15 cellular contexts compared by ENCODE assay signal in the genomic region with DNA sequence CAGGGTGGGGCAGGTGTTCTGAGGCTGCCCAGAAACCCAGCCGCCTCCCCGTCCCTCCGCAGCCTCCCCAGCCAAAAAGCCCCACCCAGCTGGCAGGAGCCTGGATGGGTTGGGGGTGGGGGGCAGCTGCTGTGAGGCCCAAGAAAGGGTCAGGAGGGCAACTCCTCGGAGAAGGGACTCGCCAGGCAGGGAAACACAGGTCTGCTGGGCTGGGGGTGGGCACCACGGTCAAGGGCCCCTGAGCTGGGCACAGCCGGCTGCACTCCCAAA. TPM values are rescaled to one million over a fixed set of nuclear protein-coding genes. Genes with fewer than 3 reads are reported as not detected.
DNase-seq lines count a peak whose midpoint lies in the region; ATAC-seq and TF ChIP-seq lines count a peak whose summit lies in the region.
"Had no signal": no experiment of that assay in that cellular context is flagged by ENCODE, and none has a peak within 500 bp of the region (broad histone marks: within the 10 kb centered on the region; RNA-seq: fewer than 3 reads in every experiment).

No MANE protein-coding gene starts in this region.

- CTCF ChIA-PET in Panc1 (lab: Charles Lee), result interaction anchor here (0.5 kb wide), 1 partner anchor 78 kb away, joined by 12 read pairs; no protein-coding TSS in a partner anchor

- H3K27ac ChIP-seq in Panc1 (ENCODE audit: low read length) (peak overlapping the region; percentile 93), muscle layer of duodenum (ENCODE audit: low read length) (no peak overlapping the region), upper lobe of left lung (peak overlapping the region; percentile 38 to 75 (median 74))
- H3K27ac ChIP-seq: psoas muscle, SJSA1 had no signal

- H3K4me1 ChIP-seq in Panc1 (ENCODE audit: control insufficient read depth, insufficient read depth, low read length), result peaks cover 39% of the 10 kb centered on the region
- H3K4me1 ChIP-seq in muscle layer of duodenum (ENCODE audit: control insufficient read depth in 1 of 2, insufficient read depth in 2 of 2, low read length in 2 of 2), result peaks cover 9 to 53% of the 10 kb centered on the region in 2 donors
- H3K4me1 ChIP-seq in upper lobe of left lung, result peaks cover 40 to 43% (median 41%) of the 10 kb centered on the region in 4 donors

- DNase-seq in Panc1 (ENCODE audit: low read depth, low spot score), result no peak
- DNase-seq in fibroblast of the aortic adventitia (ENCODE audit: low read depth), result no peak
- DNase-seq in upper lobe of left lung, result peak; percentile 48 to 77
- no peak for DNase-seq in glomerular visceral epithelial cell (ENCODE audit: extremely low spot score)
- DNase-seq in CD14-positive monocyte (ENCODE audit: low spot score), result no peak
- no peak for DNase-seq in dermis blood vessel endothelial cell
- no peak for DNase-seq in middle frontal gyrus (ENCODE audit: extremely low spot score, low spot score)
- DNase-seq: activated CD8-positive, alpha-beta memory T cell treated with anti-CD3 and anti-CD28 coated beads, Interleukin-2, amount 50 U/mL, for 4 hours; KG1 had no signal

- no peaks in the 10 kb centered on the region for H3K36me3 Mint-ChIP-seq in CD14-positive monocyte

- peak in 1 of 4 donors; percentile 12 for TF ChIP-seq EP300 in upper lobe of left lung (IDR thresholded peaks at IDR 0.05)

- H3K27me3 ChIP-seq in Panc1 (ENCODE audit: control insufficient read depth, insufficient read depth, low read length), result no peaks in the 10 kb centered on the region
- no peaks in the 10 kb centered on the region for H3K27me3 ChIP-seq in muscle layer of duodenum (ENCODE audit: low read depth, low read length)
- H3K27me3 ChIP-seq in upper lobe of left lung, result no peaks in the 10 kb centered on the region
- H3K27me3 ChIP-seq: SJSA1 had no signal

- no peak overlapping the region for H3K27ac Mint-ChIP-seq in CD14-positive monocyte
- H3K27ac Mint-ChIP-seq: dendritic cell treated with granulocyte-macrophage colony-stimulating factor and Interleukin-4, amounts not matched to agents 40 ng/mL and 50 ng/mL, for 4 days had no signal

- TF ChIP-seq CTCF in Panc1 (IDR thresholded peaks at IDR 0.05), result no peak
- no peak for TF ChIP-seq CTCF in fibroblast of the aortic adventitia (IDR thresholded peaks at IDR 0.05; ENCODE audit: insufficient read depth, low read length)
- no peak for TF ChIP-seq CTCF in upper lobe of left lung (IDR thresholded peaks at IDR 0.05)
- no peak for TF ChIP-seq CTCF in CD14-positive monocyte (IDR thresholded peaks at IDR 0.05)

- 15 to 21% methylated on average over 5 to 6 of the region's 7 CpGs for WGBS in upper lobe of left lung, 2 donors

- intact Hi-C loops in Panc1 (cut with micrococcal nuclease; ENCODE audit: unreplicated experiment) (loop anchor here (5.0 kb wide), 1 partner anchor 70 kb away; no protein-coding TSS in a partner anchor), CD14-positive monocyte (cut with micrococcal nuclease) (no loop called here)

- POLR2A ChIA-PET in Panc1 (lab: Charles Lee), result no interaction called here

- in situ Hi-C loops in Panc1 (cut with HindIII; ENCODE audit: low pct_unique_long_range_greater_than_20kb, low sequenced_read_pairs), result no loop called here

- ATAC-seq in Panc1 (no peak), upper lobe of left lung (ENCODE audit: low FRiP score in 2 of 2) (peak in 1 of 2 donors; percentile 1)

- H3K27me3 Mint-ChIP-seq in CD14-positive monocyte (ENCODE audit: low read depth in 3 of 3), result peaks cover 19 to 38% (median 29%) of the 10 kb centered on the region in 3 donors

- peaks cover 4% of the 10 kb centered on the region for H3K4me1 Mint-ChIP-seq in CD14-positive monocyte

- H3K4me3 ChIP-seq in Panc1 (ENCODE audit: low read depth in 2 of 2, low read length in 2 of 2) (peak overlapping the region; percentile 65 to 77; a peak in 2 of 4 replicates), fibroblast of the aortic adventitia (ENCODE audit: low read depth, low read length) (peak overlapping the region; percentile 80), muscle layer of duodenum (ENCODE audit: low read depth in 1 of 2, low read length in 2 of 2) (peak overlapping the region; percentile 42 to 73), upper lobe of left lung (peak overlapping the region in 3 of 4 donors; percentile 20 to 41 (median 40))
- H3K4me3 ChIP-seq: lung, SJSA1 had no signal

- H3K9me3 Mint-ChIP-seq in CD14-positive monocyte, result peaks cover 0 to 3% (median 0%) of the 10 kb centered on the region in 7 donors
- H3K9me3 Mint-ChIP-seq: dendritic cell treated with granulocyte-macrophage colony-stimulating factor and Interleukin-4, amounts not matched to agents 40 ng/mL and 50 ng/mL, for 4 days had no signal

- no peaks in the 10 kb centered on the region for H3K36me3 ChIP-seq in Panc1 (ENCODE audit: control insufficient read depth, insufficient read depth, low read length)
- H3K36me3 ChIP-seq in muscle layer of duodenum (ENCODE audit: control insufficient read depth in 1 of 2, insufficient read depth in 2 of 2, low read length in 2 of 2), result no peaks in the 10 kb centered on the region
- no peaks in the 10 kb centered on the region for H3K36me3 ChIP-seq in upper lobe of left lung
- H3K36me3 ChIP-seq: SJSA1 had no signal

- BruUV-seq in Panc1 (replicated peaks; lab: Mats Ljungman, UMichigan), result no TSS peak

- TF ChIP-seq POLR2A in upper lobe of left lung (IDR thresholded peaks at IDR 0.05), result no peak

- H3K9me3 ChIP-seq in Panc1 (ENCODE audit: control insufficient read depth, insufficient read depth, low read depth, low read length) (no peaks in the 10 kb centered on the region), muscle layer of duodenum (ENCODE audit: control insufficient read depth in 1 of 2, low read length in 2 of 2) (no peaks in the 10 kb centered on the region), upper lobe of left lung (no peaks in the 10 kb centered on the region)
- H3K9me3 ChIP-seq: psoas muscle, SJSA1 had no signal

- peak overlapping the region in 1 of 2 donors; percentile 60 for H3K4me3 Mint-ChIP-seq in CD14-positive monocyte
- H3K4me3 Mint-ChIP-seq: dendritic cell treated with granulocyte-macrophage colony-stimulating factor and Interleukin-4, amounts not matched to agents 40 ng/mL and 50 ng/mL, for 4 days had no signal

RNA-seq across cellular contexts. Expression of a gene that starts 11.1 kb away (rescaled TPM):
- total RNA-seq in Panc1 (2021; ENCODE audit: unreplicated experiment) (223 TPM), fibroblast of the aortic adventitia (ENCODE audit: low replicate concordance) (78.4 and 164 TPM in 2 replicates), upper lobe of left lung (10 to 100 TPM in 4 of 6 donors, 1 to 10 TPM in 2; 4.3 to 48.0 (median 12.9) TPM), dermis blood vessel endothelial cell (24.5 and 40.5 TPM in 2 replicates)
- 148 TPM for polyA plus RNA-seq in Panc1 (2012; ENCODE audit: insufficient read length)
- polyA plus RNA-seq in CD14-positive monocyte, result under 1 TPM in 1 of 2 donors, not detected in 1; 0.01 TPM

RNA-seq across cellular contexts. Expression of a gene that starts 18.5 kb away (rescaled TPM):
- total RNA-seq in Panc1 (2021; ENCODE audit: unreplicated experiment) (13.8 TPM), fibroblast of the aortic adventitia (ENCODE audit: low replicate concordance) (2.8 and 8.0 TPM in 2 replicates), upper lobe of left lung (10 to 100 TPM; 11.1 to 44.0 (median 13.3) TPM), dermis blood vessel endothelial cell (3.7 and 4.6 TPM in 2 replicates)
- polyA plus RNA-seq in Panc1 (2012; ENCODE audit: insufficient read length), result 11.9 TPM
- under 1 TPM; 0.62 to 0.76 TPM for polyA plus RNA-seq in CD14-positive monocyte

RNA-seq across cellular contexts. Expression of a gene that starts 42.4 kb away (rescaled TPM):
- total RNA-seq in Panc1 (2021; ENCODE audit: unreplicated experiment) (0.15 TPM), fibroblast of the aortic adventitia (ENCODE audit: low replicate concordance) (0.09 and 0.16 TPM in 2 replicates), upper lobe of left lung (1 to 10 TPM in 2 of 6 donors, under 1 TPM in 1, not detected in 3; under 0.01 to 6.1 (median 2.5) TPM), dermis blood vessel endothelial cell (under 0.01 and 0.05 TPM in 2 replicates)
- not detected for polyA plus RNA-seq in Panc1 (2012; ENCODE audit: insufficient read length)
- 10 to 100 TPM; 15.1 to 15.5 TPM for polyA plus RNA-seq in CD14-positive monocyte
- total RNA-seq: glomerular endothelial cell, SJSA1 had no signal
- polyA plus RNA-seq: psoas muscle had no signal

RNA-seq across cellular contexts. Expression of a gene that starts 53.8 kb away (rescaled TPM):
- total RNA-seq in Panc1 (2021; ENCODE audit: unreplicated experiment) (39.9 TPM), fibroblast of the aortic adventitia (ENCODE audit: low replicate concordance) (4.0 and 41.1 TPM in 2 replicates), upper lobe of left lung (10 to 100 TPM in 1 of 6 donors, 1 to 10 TPM in 4, under 1 TPM in 1; 0.89 to 10.3 (median 6.6) TPM), dermis blood vessel endothelial cell (29.8 and 41.1 TPM in 2 replicates)
- 32.9 TPM for polyA plus RNA-seq in Panc1 (2012; ENCODE audit: insufficient read length)
- 10 to 100 TPM in 1 of 2 donors, 1 to 10 TPM in 1; 8.6 to 12.0 TPM for polyA plus RNA-seq in CD14-positive monocyte

Comparison
In these comparisons a context has a peak if more than half of its experiments do, and no peak if none do; other contexts are left out.
1. DNase-seq: peak in upper lobe of left lung (2 of 2); none in Panc1 (single experiment), fibroblast of the aortic adventitia (single experiment), glomerular visceral epithelial cell (single experiment), CD14-positive monocyte (single experiment), dermis blood vessel endothelial cell (single experiment) and middle frontal gyrus (single experiment).
2. Peak in every context shown above with its lines, with median percentiles within 50 percentile points of each other: H3K4me3 ChIP-seq.